In genomic region chr21:33232640-33233039, GRCh38 we compare ENCODE assay signal across 12 cellular contexts. TPM values are rescaled to one million over a fixed set of nuclear protein-coding genes. Genes with fewer than 3 reads are reported as not detected.
DNase-seq lines count a peak whose midpoint lies in the region; ATAC-seq and TF ChIP-seq lines count a peak whose summit lies in the region.
"Had no signal": no experiment of that assay in that cellular context is flagged by ENCODE, and none has a peak within 500 bp of the region (broad histone marks: within the 10 kb centered on the region; RNA-seq: fewer than 3 reads in every experiment).

No MANE protein-coding gene starts in this region.

- peak overlapping the region; percentile 89 for H3K4me3 Mint-ChIP-seq in activated T-cell treated with anti-CD3 and anti-CD28 coated beads, Interleukin-2, amount 50 U/mL, for 4 hours

- H3K36me3 Mint-ChIP-seq in activated T-cell treated with anti-CD3 and anti-CD28 coated beads, Interleukin-2, amount 50 U/mL, for 4 hours (ENCODE audit: insufficient read depth) = peaks cover 19% of the 10 kb centered on the region

- H3K4me1 Mint-ChIP-seq in activated T-cell treated with anti-CD3 and anti-CD28 coated beads, Interleukin-2, amount 50 U/mL, for 4 hours (ENCODE audit: low read depth) = peaks cover 70% of the 10 kb centered on the region

- peaks cover 37 to 89% (median 75%) of the 10 kb centered on the region in 6 donors for H3K4me1 ChIP-seq in spleen

- no peak for TF ChIP-seq POLR2A in spleen (IDR thresholded peaks at IDR 0.05)

- no peaks in the 10 kb centered on the region for H3K27me3 ChIP-seq in spleen (replicated peaks in 1 of 7)
- H3K27me3 ChIP-seq: vagina had no signal

- H3K36me3 ChIP-seq in spleen = peaks cover 0 to 25% (median 0%) of the 10 kb centered on the region in 6 donors
- H3K36me3 ChIP-seq: vagina had no signal

- DNase-seq in activated T-cell treated with anti-CD3 and anti-CD28 coated beads, Interleukin-2, amount 50 U/mL, for 4 hours = no peak
- no peak for DNase-seq in activated T-cell treated with anti-CD3 and anti-CD28 coated beads, Interleukin-2, amount 50 U/mL, for 1 hour
- DNase-seq in OCI-M1 (lab: John Stamatoyannopoulos, UW) (peak; percentile 75), dermis blood vessel endothelial cell (peak; percentile 28), spleen (no peak), NCI-H1092 treated with DMSO at 0.1 percent for 48 hours (lab: John Stamatoyannopoulos, UW) (no peak), NCI-H2107 treated with DMSO at 0.1 percent for 48 hours (lab: John Stamatoyannopoulos, UW; ENCODE audit: unreplicated experiment) (no peak)
- no peak for DNase-seq in central memory CD4-positive, alpha-beta T cell
- DNase-seq: activated effector memory CD4-positive, alpha-beta T cell treated with Interleukin-2 at 50 U/mL for 16 hours; Kasumi-1; NCI-H69 had no signal

- no peaks in the 10 kb centered on the region for H3K27me3 Mint-ChIP-seq in activated T-cell treated with anti-CD3 and anti-CD28 coated beads, Interleukin-2, amount 50 U/mL, for 4 hours (ENCODE audit: low read depth)

- H3K9me3 Mint-ChIP-seq in activated T-cell treated with anti-CD3 and anti-CD28 coated beads, Interleukin-2, amount 50 U/mL, for 4 hours = no peaks in the 10 kb centered on the region

- peak overlapping the region; percentile 17 to 100 (median 99) for H3K27ac ChIP-seq in spleen
- H3K27ac ChIP-seq: vagina had no signal

- WGBS in spleen, 5 donors = 21 to 36% (median 29%) methylated on average over 3 of the region's 3 CpGs

- peak overlapping the region in 4 of 8 donors; percentile 8 to 95 (median 93) for H3K4me3 ChIP-seq in spleen
- H3K4me3 ChIP-seq: vagina had no signal

- H3K9me3 ChIP-seq in spleen = no peaks in the 10 kb centered on the region
- H3K9me3 ChIP-seq: vagina had no signal

- TF ChIP-seq CTCF in spleen (IDR thresholded peaks at IDR 0.05 in 8 of 11, conservative IDR thresholded peaks at IDR 0.05 in 3 of 11) = no peak

- ATAC-seq in activated T-cell treated with anti-CD3 and anti-CD28 coated beads, Interleukin-2, amount 50 U/mL, for 4 hours = no peak

- intact Hi-C loops in spleen (cut with DNase I; ENCODE audit: low total_unique reads) = no loop called here

RNA-seq across cellular contexts. Expression of gene IFNAR2, which starts 2.9 kb away (rescaled TPM):
- 10 to 100 TPM; 13.9 to 20.2 (median 14.7) TPM for total RNA-seq in activated T-cell treated with anti-CD3 and anti-CD28 coated beads, Interleukin-2, amount 50 U/mL, for 4 hours
- total RNA-seq in dermis blood vessel endothelial cell (12.4 and 19.4 TPM in 2 replicates), spleen (100 to 1,000 TPM in 2 of 7 donors, 10 to 100 TPM in 5; 54.7 to 124 (median 86.8) TPM)
- 10 to 100 TPM; 20.4 to 22.3 (median 22.0) TPM for polyA plus RNA-seq in spleen

RNA-seq across cellular contexts. Expression of gene IL10RB, which starts 33.5 kb away (rescaled TPM):
- total RNA-seq in activated T-cell treated with anti-CD3 and anti-CD28 coated beads, Interleukin-2, amount 50 U/mL, for 4 hours = 10 to 100 TPM in 2 of 3 donors, 1 to 10 TPM in 1; 9.3 to 11.6 (median 10.2) TPM
- total RNA-seq in dermis blood vessel endothelial cell (55.0 and 55.5 TPM in 2 replicates), spleen (10 to 100 TPM; 44.1 to 89.7 (median 60.7) TPM)
- 10 to 100 TPM; 25.4 to 29.6 (median 29.3) TPM for polyA plus RNA-seq in spleen

Comparison
In these comparisons a context has a peak if more than half of its experiments do, and no peak if none do; other contexts are left out.
1. DNase-seq: peak in OCI-M1 (single experiment) and dermis blood vessel endothelial cell (single experiment); none in activated T-cell treated with anti-CD3 and anti-CD28 coated beads, Interleukin-2, amount 50 U/mL, for 4 hours (single experiment), activated T-cell treated with anti-CD3 and anti-CD28 coated beads, Interleukin-2, amount 50 U/mL, for 1 hour (single experiment), spleen (single experiment), NCI-H1092 treated with DMSO at 0.1 percent for 48 hours (single experiment), central memory CD4-positive, alpha-beta T cell (single experiment) and NCI-H2107 treated with DMSO at 0.1 percent for 48 hours (single experiment).